Comparison of ENCODE assay signal across 8 cellular contexts in the genomic region with DNA sequence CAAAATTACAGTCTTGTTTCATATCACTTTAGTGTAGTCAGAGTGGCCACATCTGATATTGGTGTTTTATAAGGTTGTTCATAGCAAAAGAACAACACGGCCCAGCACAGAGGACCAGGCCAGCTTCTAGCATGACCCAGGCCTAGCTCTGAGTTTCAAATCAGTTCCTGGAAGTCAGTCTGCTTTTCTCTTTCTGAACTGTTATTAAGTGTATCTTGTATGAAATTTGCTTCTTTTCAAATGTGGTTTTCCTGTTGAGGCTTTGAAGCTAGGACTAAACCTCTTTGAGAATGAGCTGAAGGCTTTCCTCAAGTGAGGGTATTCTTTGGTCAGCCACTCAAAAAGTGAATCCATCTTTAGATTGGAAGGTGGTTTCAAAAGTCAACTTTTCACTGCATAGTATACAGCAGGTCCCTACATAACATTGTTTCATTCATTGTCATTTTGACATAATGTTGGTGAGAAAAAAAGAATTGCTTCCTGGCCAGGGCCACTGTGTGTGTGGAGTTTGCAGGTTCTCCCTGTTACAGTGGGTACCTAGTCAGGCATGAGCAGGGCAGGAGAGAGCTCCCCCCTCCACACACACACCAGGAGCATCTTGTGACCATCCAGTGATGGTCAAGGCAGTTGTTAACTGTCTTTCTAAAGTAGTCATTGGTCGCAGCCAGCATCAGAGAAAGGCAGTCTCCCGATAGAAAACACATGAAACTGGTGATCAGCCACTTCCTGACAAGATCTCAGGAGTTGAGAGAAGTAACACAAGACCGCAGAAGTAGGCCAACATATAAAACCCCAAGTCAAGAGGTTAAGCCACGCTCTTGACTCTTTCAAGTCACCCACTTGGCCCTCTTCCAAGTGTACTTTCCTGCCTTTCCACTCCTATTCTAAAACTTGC. TPM values are rescaled to one million over a fixed set of nuclear protein-coding genes. Genes with fewer than 3 reads are reported as not detected.
DNase-seq lines count a peak whose midpoint lies in the region; ATAC-seq and TF ChIP-seq lines count a peak whose summit lies in the region.

No MANE protein-coding gene starts in this region.

- in situ Hi-C loops in gastrocnemius medialis (cut with MboI; ENCODE audit: low sequenced_read_pairs in 4 of 4): loop anchor here in 3 of 4 donors (5.0 to 25.0 kb wide), 2 partner anchors 328 to 467 kb away; a partner anchor contains a TSS

- ATAC-seq in GM18502 (IDR thresholded peaks at IDR 0.05; ENCODE audit: poor library complexity, unreplicated experiment): peak; percentile 53
- ATAC-seq in HG03135 (IDR thresholded peaks at IDR 0.05; ENCODE audit: unreplicated experiment): peak; percentile 68
- no peak for ATAC-seq in lung (ENCODE audit: insufficient read depth, low FRiP score)
- no peak for ATAC-seq in left colon
- ATAC-seq in gastrocnemius medialis: no peak

- no peak overlapping the region for H3K27ac ChIP-seq in lung (ENCODE audit: low read depth in 1 of 2, low read length in 1 of 2)
- H3K27ac ChIP-seq in gastrocnemius medialis: no peak overlapping the region

- H3K36me3 ChIP-seq in lung (ENCODE audit: control insufficient read depth in 2 of 2, insufficient read depth in 2 of 2, low read length in 2 of 2) (no peaks in the 10 kb centered on the region), gastrocnemius medialis (no peaks in the 10 kb centered on the region)

- DNase-seq in activated CD4-positive, alpha-beta T cell treated with anti-CD3 and anti-CD28 coated beads for 4 hours: peak; percentile 38 to 42
- peak; percentile 59 for DNase-seq in lung (ENCODE audit: low spot score)
- DNase-seq in left colon: no peak
- no peak for DNase-seq in GM19238 (ENCODE audit: insufficient read length, low spot score)
- no peak for DNase-seq in kidney tubule cell (ENCODE audit: low spot score)
- DNase-seq in gastrocnemius medialis: no peak

- TF ChIP-seq CTCF in lung (IDR thresholded peaks at IDR 0.05; ENCODE audit: control extremely low read depth, extremely low read depth) (no peak), gastrocnemius medialis (IDR thresholded peaks at IDR 0.05 in 4 of 5, conservative IDR thresholded peaks at IDR 0.05 in 1 of 5) (no peak)

- TF ChIP-seq POLR2A in gastrocnemius medialis (IDR thresholded peaks at IDR 0.05): no peak

- peaks cover 0 to 5% of the 10 kb centered on the region in 2 donors for H3K4me1 ChIP-seq in lung (ENCODE audit: control insufficient read depth in 2 of 2, insufficient read depth in 2 of 2, low read length in 2 of 2)
- peaks cover 0 to 4% of the 10 kb centered on the region in 2 donors for H3K4me1 ChIP-seq in gastrocnemius medialis

- intact Hi-C loops in left colon (cut with DNase I, micrococcal nuclease): no loop called here
- intact Hi-C loops in gastrocnemius medialis (cut with DNase I; ENCODE audit: low total_unique reads): loop anchor here (10.0 kb wide), 4 partner anchors 465 to 1885 kb away; a partner anchor contains a TSS

- H3K27me3 ChIP-seq in lung (ENCODE audit: control insufficient read depth, insufficient read depth) (no peaks in the 10 kb centered on the region), gastrocnemius medialis (no peaks in the 10 kb centered on the region)

- H3K9me3 ChIP-seq in lung (ENCODE audit: control insufficient read depth in 2 of 2, insufficient read depth in 1 of 2, low read length in 1 of 2) (no peaks in the 10 kb centered on the region), gastrocnemius medialis (no peaks in the 10 kb centered on the region)

- H3K4me3 ChIP-seq in lung (no peak overlapping the region), gastrocnemius medialis (no peak overlapping the region)

- 44 to 49% methylated on average over 5 of the region's 5 CpGs for WGBS in lung, 2 donors

RNA-seq across cellular contexts. Expression of a gene that starts 6.7 kb away (rescaled TPM):
- total RNA-seq in lung (10 to 100 TPM; 40.9 to 52.8 TPM), left colon (100 to 1,000 TPM; 295 to 358 TPM), gastrocnemius medialis (10 to 100 TPM; 73.7 to 95.7 (median 79.6) TPM)
- polyA plus RNA-seq in lung: 10 to 100 TPM; 35.2 to 49.0 TPM

Comparison
In these comparisons a context has a peak if more than half of its experiments do, and no peak if none do; other contexts are left out.
1. ATAC-seq: peak in GM18502 (single experiment) and HG03135 (single experiment); none in lung (single experiment), left colon (single experiment) and gastrocnemius medialis (0 of 2).
2. DNase-seq: peak in activated CD4-positive, alpha-beta T cell treated with anti-CD3 and anti-CD28 coated beads for 4 hours (2 of 2) and lung (single experiment); none in left colon (0 of 2), GM19238 (single experiment), kidney tubule cell (single experiment) and gastrocnemius medialis (0 of 2).